28 cellular contexts compared by ENCODE assay signal in genomic region chr5:6461793-6462650, GRCh38. TPM values are rescaled to one million over a fixed set of nuclear protein-coding genes. Genes with fewer than 3 reads are reported as not detected.
"Had no signal": no experiment of that assay in that cellular context is flagged by ENCODE, and none has a peak within 500 bp of the region (broad histone marks: within the 10 kb centered on the region; RNA-seq: fewer than 3 reads in every experiment).

No MANE protein-coding gene starts in this region.

- H3K9me3 Mint-ChIP-seq: activated CD4-positive, alpha-beta T cell treated with anti-CD3 and anti-CD28 coated beads, Interleukin-2, amount 10 ng/mL, durations not matched to agents 7 days and 5 days; activated naive CD4-positive, alpha-beta T cell treated with anti-CD3 and anti-CD28 coated beads, Interleukin-2, amount 10 ng/mL, durations not matched to agents 7 days and 5 days; natural killer cell treated with Interleukin-12 subunit alpha and Interleukin-12 subunit beta and Interleukin-15 and Interleukin-18, amount 100 ng/mL, for 72 hours; stimulated activated memory B cell treated with anti-CD40 and anti-IgM and Interleukin-4, amounts not matched to agents 10 μg/mL and 1 μg/mL and 100 μg/mL, for 72 hours had no signal

- H3K27me3 ChIP-seq: pancreas, uterus had no signal

- DNase-seq: activated CD4-positive, alpha-beta T cell treated with anti-CD3 and anti-CD28 coated beads, Interleukin-2, amount 10 ng/mL, durations not matched to agents 7 days and 5 days; activated CD4-positive, CD25-positive, alpha-beta regulatory T cell treated with anti-CD3 and anti-CD28 coated beads, Interleukin-2, amount 50 U/mL, for 72 hours; activated CD8-positive, alpha-beta T cell treated with anti-CD3 and anti-CD28 coated beads, Interleukin-2, amount 10 ng/mL, durations not matched to agents 7 days and 5 days; activated naive CD4-positive, alpha-beta T cell treated with anti-CD3 and anti-CD28 coated beads, Interleukin-2, amount 10 ng/mL, durations not matched to agents 7 days and 5 days; activated T-cell treated with anti-CD3 and anti-CD28 coated beads, Interleukin-2, amount 50 U/mL, for 48 hours; amygdala; foreskin melanocyte; glutamatergic neuron; immature natural killer cell; kidney glomerular epithelial cell; left ventricle myocardium superior; mammary epithelial cell; pancreas; right cardiac atrium; stimulated activated CD4-positive, alpha-beta T cell treated with anti-CD3 and anti-CD28 coated beads, Interleukin-2, amount 100 ng/mL, for 24 hours; stomach; T-helper 1 cell; trophoblast cell; uterus; WERI-Rb-1 had no signal

- H3K4me1 ChIP-seq: pancreas, stomach, suprapubic skin, uterus had no signal

- H3K9me3 ChIP-seq: neutrophil, pancreas, stomach, suprapubic skin, uterus had no signal

- H3K4me1 Mint-ChIP-seq: activated CD4-positive, alpha-beta T cell treated with anti-CD3 and anti-CD28 coated beads, Interleukin-2, amount 10 ng/mL, durations not matched to agents 7 days and 5 days; activated naive CD4-positive, alpha-beta T cell treated with anti-CD3 and anti-CD28 coated beads, Interleukin-2, amount 10 ng/mL, durations not matched to agents 7 days and 5 days; immature natural killer cell; stimulated activated memory B cell treated with anti-CD40 and anti-IgM and Interleukin-4, amounts not matched to agents 10 μg/mL and 1 μg/mL and 100 μg/mL, for 72 hours had no signal

- H3K4me2 ChIP-seq: hepatocyte had no signal

- H3K27ac Mint-ChIP-seq: activated CD4-positive, alpha-beta T cell treated with anti-CD3 and anti-CD28 coated beads, Interleukin-2, amount 10 ng/mL, durations not matched to agents 7 days and 5 days; activated CD8-positive, alpha-beta T cell treated with anti-CD3 and anti-CD28 coated beads, Interleukin-2, amount 10 ng/mL, durations not matched to agents 7 days and 5 days; activated naive CD4-positive, alpha-beta T cell treated with anti-CD3 and anti-CD28 coated beads, Interleukin-2, amount 10 ng/mL, durations not matched to agents 7 days and 5 days; immature natural killer cell; natural killer cell treated with Interleukin-12 subunit alpha and Interleukin-12 subunit beta and Interleukin-15 and Interleukin-18, amount 100 ng/mL, for 72 hours; stimulated activated memory B cell treated with anti-CD40 and anti-IgM and Interleukin-4, amounts not matched to agents 10 μg/mL and 1 μg/mL and 100 μg/mL, for 72 hours had no signal

- ATAC-seq: activated CD8-positive, alpha-beta T cell treated with anti-CD3 and anti-CD28 coated beads, Interleukin-2, amount 10 ng/mL, durations not matched to agents 7 days and 5 days; esophagus mucosa; left ventricle myocardium superior; natural killer cell treated with Interleukin-12 subunit alpha and Interleukin-12 subunit beta and Interleukin-15 and Interleukin-18, amount 100 ng/mL, for 72 hours; right cardiac atrium; stimulated activated memory B cell treated with anti-CD40 and anti-IgM and Interleukin-4, amounts not matched to agents 10 μg/mL and 1 μg/mL and 100 μg/mL, for 72 hours had no signal

- H3K79me2 ChIP-seq: hepatocyte had no signal

- H3K4me3 ChIP-seq: hepatocyte, pancreas, skin epidermis, stomach, suprapubic skin, uterus had no signal

- H3K36me3 Mint-ChIP-seq: activated naive CD4-positive, alpha-beta T cell treated with anti-CD3 and anti-CD28 coated beads, Interleukin-2, amount 10 ng/mL, durations not matched to agents 7 days and 5 days; immature natural killer cell; natural killer cell treated with Interleukin-12 subunit alpha and Interleukin-12 subunit beta and Interleukin-15 and Interleukin-18, amount 100 ng/mL, for 72 hours; stimulated activated memory B cell treated with anti-CD40 and anti-IgM and Interleukin-4, amounts not matched to agents 10 μg/mL and 1 μg/mL and 100 μg/mL, for 72 hours had no signal

- H3K4me3 Mint-ChIP-seq: activated CD4-positive, alpha-beta T cell treated with anti-CD3 and anti-CD28 coated beads, Interleukin-2, amount 10 ng/mL, durations not matched to agents 7 days and 5 days; activated CD8-positive, alpha-beta T cell treated with anti-CD3 and anti-CD28 coated beads, Interleukin-2, amount 10 ng/mL, durations not matched to agents 7 days and 5 days; activated naive CD4-positive, alpha-beta T cell treated with anti-CD3 and anti-CD28 coated beads, Interleukin-2, amount 10 ng/mL, durations not matched to agents 7 days and 5 days; immature natural killer cell; natural killer cell treated with Interleukin-12 subunit alpha and Interleukin-12 subunit beta and Interleukin-15 and Interleukin-18, amount 100 ng/mL, for 72 hours; stimulated activated memory B cell treated with anti-CD40 and anti-IgM and Interleukin-4, amounts not matched to agents 10 μg/mL and 1 μg/mL and 100 μg/mL, for 72 hours had no signal

- H3K27ac ChIP-seq: hepatocyte, neutrophil, pancreas, skin epidermis, stomach, suprapubic skin, uterus, WERI-Rb-1 had no signal

- H3K36me3 ChIP-seq: neutrophil, pancreas, stomach, suprapubic skin, uterus, WERI-Rb-1 had no signal

RNA-seq across cellular contexts. Expression of gene UBE2QL1, which starts 13.4 kb away (rescaled TPM):
- total RNA-seq: activated CD4-positive, alpha-beta T cell treated with anti-CD3 and anti-CD28 coated beads, Interleukin-2, amount 10 ng/mL, durations not matched to agents 7 days and 5 days; activated CD8-positive, alpha-beta T cell treated with anti-CD3 and anti-CD28 coated beads, Interleukin-2, amount 10 ng/mL, durations not matched to agents 7 days and 5 days; bronchial epithelial cell; esophagus mucosa; natural killer cell treated with Interleukin-12 subunit alpha and Interleukin-12 subunit beta and Interleukin-15 and Interleukin-18, amount 100 ng/mL, for 72 hours had no signal
- polyA plus RNA-seq: hepatocyte, immature natural killer cell had no signal
